29 cellular contexts compared by ENCODE assay signal in genomic region chr5:159525117-159525516, GRCh38.
DNase-seq lines count a peak whose midpoint lies in the region; ATAC-seq and TF ChIP-seq lines count a peak whose summit lies in the region.
"Had no signal": no experiment of that assay in that cellular context is flagged by ENCODE, and none has a peak within 500 bp of the region (broad histone marks: within the 10 kb centered on the region; RNA-seq: fewer than 3 reads in every experiment).

No MANE protein-coding gene starts in this region.

- peak in 5 of 9 donors; percentile 7 to 42 (median 29) for TF ChIP-seq CTCF in heart right ventricle (IDR thresholded peaks at IDR 0.05)
- TF ChIP-seq CTCF in right atrium auricular region (IDR thresholded peaks at IDR 0.05) = peak in 1 of 2 donors; percentile 22
- TF ChIP-seq CTCF in thoracic aorta (IDR thresholded peaks at IDR 0.05) = peak; percentile 23

- intact Hi-C loops in heart right ventricle (cut with DNase I) = loop anchor here in 1 of 10 donors (5.0 kb wide), 1 partner anchor 392 kb away; the partner anchor contains the start of gene ADRA1B

- ATAC-seq in heart right ventricle (peak; percentile 17 to 71 (median 50)), thoracic aorta (ENCODE audit: insufficient number of reproducible peaks, low FRiP score, low read depth) (no peak), HG03108 (IDR thresholded peaks at IDR 0.05; ENCODE audit: unreplicated experiment) (no peak)
- ATAC-seq: activated CD8-positive, alpha-beta T cell treated with anti-CD3 and anti-CD28 coated beads for 36 hours; activated naive CD4-positive, alpha-beta T cell treated with anti-CD3 and anti-CD28 coated beads, Interleukin-2, amount 50 U/mL, for 72 hours; stimulated activated memory B cell treated with anti-CD40 and anti-IgM and Interleukin-4, amounts not matched to agents 10 μg/mL and 1 μg/mL and 100 μg/mL, for 72 hours had no signal

- DNase-seq in heart right ventricle (peak in 1 of 2 donors; percentile 13), right atrium auricular region (ENCODE audit: low spot score) (no peak), MG63 (peak; percentile 41), fibroblast of gingiva (ENCODE audit: low read depth) (peak; percentile 19), thoracic aorta (ENCODE audit: low spot score) (no peak), middle frontal gyrus (ENCODE audit: extremely low spot score, low spot score) (no peak)
- DNase-seq in NK-92 treated with Interleukin-12 subunit alpha and Interleukin-12 subunit beta, amount 100 ng/mL, for 24 hours (lab: John Stamatoyannopoulos, UW) = no peak
- DNase-seq: activated CD4-positive, alpha-beta T cell treated with anti-CD3 and anti-CD28 coated beads for 1 hour; activated CD8-positive, alpha-beta T cell treated with anti-CD3 and anti-CD28 coated beads for 36 hours; C1 segment of cervical spinal cord; COR-L47; DMS79 treated with DMSO at 0.1 percent for 48 hours; foreskin melanocyte; kidney glomerular epithelial cell; NCI-H1105; NCI-H2081; NCI-H2227 treated with DMSO at 0.1 percent for 48 hours; NCI-H748 treated with DMSO at 0.1 percent for 48 hours; posterior cingulate gyrus; right lobe of liver; stimulated activated CD4-positive, alpha-beta T cell treated with anti-CD3 and anti-CD28 coated beads, Interleukin-12 subunit alpha, Interleukin-12 subunit beta, amount 100 ng/mL, for 4 hours; stimulated activated CD4-positive, alpha-beta T cell treated with anti-CD3 and anti-CD28 coated beads, Interleukin-4, amount 100 ng/mL, for 24 hours; substantia nigra; T-helper 2 cell had no signal

- WGBS in heart right ventricle, 2 donors = 17 to 26% methylated on average over 4 of the region's 4 CpGs

- peaks cover 0 to 15% (median 0%) of the 10 kb centered on the region in 11 donors for H3K9me3 ChIP-seq in heart right ventricle
- peaks cover 0 to 5% of the 10 kb centered on the region in 2 donors for H3K9me3 ChIP-seq in right atrium auricular region
- no peaks in the 10 kb centered on the region for H3K9me3 ChIP-seq in MG63
- H3K9me3 ChIP-seq in thoracic aorta = no peaks in the 10 kb centered on the region
- H3K9me3 ChIP-seq: right lobe of liver had no signal

- H3K4me3 ChIP-seq in heart right ventricle = no peak overlapping the region
- H3K4me3 ChIP-seq in right atrium auricular region = no peak overlapping the region
- no peak overlapping the region for H3K4me3 ChIP-seq in MG63
- H3K4me3 ChIP-seq in thoracic aorta = no peak overlapping the region
- H3K4me3 ChIP-seq: neural progenitor cell, right lobe of liver had no signal

- H3K27ac ChIP-seq in heart right ventricle (no peak overlapping the region), right atrium auricular region (no peak overlapping the region), thoracic aorta (peak overlapping the region; percentile 10 to 41)
- H3K27ac ChIP-seq: neural progenitor cell, right lobe of liver, RWPE1 had no signal

- H3K36me3 ChIP-seq in heart right ventricle (no peaks in the 10 kb centered on the region), right atrium auricular region (no peaks in the 10 kb centered on the region), MG63 (no peaks in the 10 kb centered on the region), thoracic aorta (no peaks in the 10 kb centered on the region)
- H3K36me3 ChIP-seq: neural progenitor cell, right lobe of liver had no signal

- H3K4me1 ChIP-seq in heart right ventricle (peaks cover 0 to 12% (median 5%) of the 10 kb centered on the region in 9 donors), right atrium auricular region (peaks cover 0 to 5% of the 10 kb centered on the region in 2 donors), thoracic aorta (ENCODE audit: control insufficient read depth in 1 of 2, low read depth in 2 of 2) (peaks cover 9 to 17% of the 10 kb centered on the region in 2 donors)
- H3K4me1 ChIP-seq: neural progenitor cell, right lobe of liver had no signal

- H3K27me3 ChIP-seq in heart right ventricle (no peaks in the 10 kb centered on the region), right atrium auricular region (no peaks in the 10 kb centered on the region), MG63 (no peaks in the 10 kb centered on the region), thoracic aorta (replicated peaks; ENCODE audit: insufficient read depth) (no peaks in the 10 kb centered on the region)
- H3K27me3 ChIP-seq: neural progenitor cell, right lobe of liver had no signal

Comparison
In these comparisons a context has a peak if more than half of its experiments do, and no peak if none do; other contexts are left out.
1. ATAC-seq: peak in heart right ventricle (8 of 8); none in thoracic aorta (single experiment) and HG03108 (single experiment).
2. DNase-seq: peak in MG63 (single experiment) and fibroblast of gingiva (single experiment); none in right atrium auricular region (single experiment), thoracic aorta (single experiment), middle frontal gyrus (single experiment) and NK-92 treated with Interleukin-12 subunit alpha and Interleukin-12 subunit beta, amount 100 ng/mL, for 24 hours (single experiment).
3. H3K27ac ChIP-seq: peak in thoracic aorta (2 of 2); none in heart right ventricle (0 of 10) and right atrium auricular region (0 of 2).